Comparison of ENCODE assay signal across 28 cellular contexts in the genomic region with DNA sequence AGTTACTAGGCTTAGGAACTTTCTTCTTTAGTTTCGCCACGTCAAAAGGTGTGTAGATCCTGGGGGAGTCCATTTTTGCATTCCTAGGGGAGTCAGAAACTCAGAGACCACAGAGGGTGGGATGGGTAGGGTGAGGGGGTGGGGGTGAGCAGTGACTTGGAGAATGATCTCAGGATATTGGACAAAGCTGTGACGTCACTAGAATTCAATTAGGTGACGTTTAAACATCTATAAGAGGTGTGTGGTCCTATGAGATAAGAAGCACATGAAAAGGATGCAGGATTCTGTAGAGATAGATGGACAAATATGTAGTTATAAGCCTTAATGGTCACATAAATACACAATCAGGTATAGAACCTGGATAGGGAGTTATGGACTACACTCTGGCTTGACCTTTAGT.
"Had no signal": no experiment of that assay in that cellular context is flagged by ENCODE, and none has a peak within 500 bp of the region (broad histone marks: within the 10 kb centered on the region; RNA-seq: fewer than 3 reads in every experiment).

No MANE protein-coding gene starts in this region.

- H3K4me3 Mint-ChIP-seq: stimulated activated effector memory CD8-positive, alpha-beta T cell treated with anti-CD3 and anti-CD28 coated beads, Interleukin-12 subunit alpha, Interleukin-12 subunit beta, amount 100 ng/mL, for 72 hours; stimulated activated memory B cell treated with anti-CD40 and anti-IgM and Interleukin-4, amounts not matched to agents 10 μg/mL and 1 μg/mL and 100 μg/mL, for 72 hours; stimulated activated naive B cell treated with anti-CD40 and anti-IgM and Interleukin-4, amounts not matched to agents 10 μg/mL and 1 μg/mL and 100 μg/mL, for 72 hours; stimulated activated naive CD8-positive, alpha-beta T cell treated with anti-CD3 and anti-CD28 coated beads, Interleukin-15, amount 100 ng/mL, for 72 hours; stimulated activated naive CD8-positive, alpha-beta T cell treated with anti-CD3 and anti-CD28 coated beads, Interleukin-15, Interleukin-2, amounts not matched to agents 100 ng/mL and 50 ng/mL, for 24 hours; type B pancreatic cell had no signal

- H3K27ac Mint-ChIP-seq: stimulated activated effector memory CD8-positive, alpha-beta T cell treated with anti-CD3 and anti-CD28 coated beads, Interleukin-12 subunit alpha, Interleukin-12 subunit beta, amount 100 ng/mL, for 72 hours; stimulated activated memory B cell treated with anti-CD40 and anti-IgM and Interleukin-4, amounts not matched to agents 10 μg/mL and 1 μg/mL and 100 μg/mL, for 72 hours; stimulated activated naive B cell treated with anti-CD40 and anti-IgM and Interleukin-4, amounts not matched to agents 10 μg/mL and 1 μg/mL and 100 μg/mL, for 72 hours; stimulated activated naive CD8-positive, alpha-beta T cell treated with anti-CD3 and anti-CD28 coated beads, Interleukin-15, amount 100 ng/mL, for 72 hours; stimulated activated naive CD8-positive, alpha-beta T cell treated with anti-CD3 and anti-CD28 coated beads, Interleukin-15, Interleukin-2, amounts not matched to agents 100 ng/mL and 50 ng/mL, for 24 hours; type B pancreatic cell had no signal

- H3K4me1 Mint-ChIP-seq: stimulated activated effector memory CD8-positive, alpha-beta T cell treated with anti-CD3 and anti-CD28 coated beads, Interleukin-12 subunit alpha, Interleukin-12 subunit beta, amount 100 ng/mL, for 72 hours; stimulated activated memory B cell treated with anti-CD40 and anti-IgM and Interleukin-4, amounts not matched to agents 10 μg/mL and 1 μg/mL and 100 μg/mL, for 72 hours; stimulated activated naive B cell treated with anti-CD40 and anti-IgM and Interleukin-4, amounts not matched to agents 10 μg/mL and 1 μg/mL and 100 μg/mL, for 72 hours; stimulated activated naive CD8-positive, alpha-beta T cell treated with anti-CD3 and anti-CD28 coated beads, Interleukin-15, amount 100 ng/mL, for 72 hours had no signal

- H3K9me3 Mint-ChIP-seq: stimulated activated effector memory CD8-positive, alpha-beta T cell treated with anti-CD3 and anti-CD28 coated beads, Interleukin-12 subunit alpha, Interleukin-12 subunit beta, amount 100 ng/mL, for 72 hours; stimulated activated naive CD8-positive, alpha-beta T cell treated with anti-CD3 and anti-CD28 coated beads, Interleukin-15, amount 100 ng/mL, for 72 hours; type B pancreatic cell had no signal

- H3K9me3 ChIP-seq: stomach, suprapubic skin, testis, thoracic aorta, thyroid gland, tibial artery, tibial nerve, transverse colon, upper lobe of left lung, upper lobe of right lung, uterus, vagina had no signal

- H3K36me3 Mint-ChIP-seq: stimulated activated effector memory CD8-positive, alpha-beta T cell treated with anti-CD3 and anti-CD28 coated beads, Interleukin-12 subunit alpha, Interleukin-12 subunit beta, amount 100 ng/mL, for 72 hours; stimulated activated memory B cell treated with anti-CD40 and anti-IgM and Interleukin-4, amounts not matched to agents 10 μg/mL and 1 μg/mL and 100 μg/mL, for 72 hours; stimulated activated naive B cell treated with anti-CD40 and anti-IgM and Interleukin-4, amounts not matched to agents 10 μg/mL and 1 μg/mL and 100 μg/mL, for 72 hours; type B pancreatic cell had no signal

- FAIRE-seq: urothelium cell line had no signal

- H3K27me3 ChIP-seq: testis, thyroid gland, tibial artery, upper lobe of left lung, uterus, vagina had no signal

- H3K36me3 ChIP-seq: stomach, suprapubic skin, thoracic aorta, thyroid gland, tibial artery, tibial nerve, transverse colon, upper lobe of left lung, upper lobe of right lung, uterus, vagina had no signal

- ATAC-seq: stimulated activated effector memory CD8-positive, alpha-beta T cell treated with anti-CD3 and anti-CD28 coated beads, Interleukin-12 subunit alpha, Interleukin-12 subunit beta, amount 100 ng/mL, for 72 hours; stimulated activated memory B cell treated with anti-CD40 and anti-IgM and Interleukin-4, amounts not matched to agents 10 μg/mL and 1 μg/mL and 100 μg/mL, for 72 hours; stimulated activated naive B cell treated with anti-CD40 and anti-IgM and Interleukin-4, amounts not matched to agents 10 μg/mL and 1 μg/mL and 100 μg/mL, for 72 hours; stimulated activated naive CD8-positive, alpha-beta T cell treated with anti-CD3 and anti-CD28 coated beads, Interleukin-15, amount 100 ng/mL, for 72 hours; stimulated activated naive CD8-positive, alpha-beta T cell treated with anti-CD3 and anti-CD28 coated beads, Interleukin-15, Interleukin-2, amounts not matched to agents 100 U/mL and 50 U/mL, for 24 hours; upper lobe of right lung had no signal

- H3K27ac ChIP-seq: stomach, suprapubic skin, testis, thoracic aorta, thyroid gland, tibial artery, tibial nerve, transverse colon, upper lobe of left lung, upper lobe of right lung, uterus, vagina had no signal

- DNase-seq: stimulated activated CD4-positive, alpha-beta T cell treated with anti-CD3 and anti-CD28 coated beads, Interleukin-2, amount 100 ng/mL, for 48 hours; stimulated activated CD4-positive, alpha-beta T cell treated with anti-CD3 and anti-CD28 coated beads, Interleukin-4, amount 100 ng/mL, for 1 hour; stimulated activated CD4-positive, alpha-beta T cell treated with anti-CD3 and anti-CD28 coated beads, Interleukin-4, amount 100 ng/mL, for 24 hours; stimulated activated CD4-positive, alpha-beta T cell treated with anti-CD3 and anti-CD28 coated beads, Interleukin-4, amount 100 ng/mL, for 4 hours; stimulated activated CD8-positive, alpha-beta memory T cell treated with anti-CD3 and anti-CD28 coated beads, Interleukin-4, amount 100 ng/mL, for 48 hours; stimulated activated naive B cell treated with anti-CD40 and anti-IgM and Interleukin-4, amounts not matched to agents 10 μg/mL and 1 μg/mL and 100 μg/mL, for 72 hours; stimulated activated naive CD4-positive, alpha-beta T cell; stimulated activated naive CD4-positive, alpha-beta T cell treated with Interleukin-2 at 50 U/mL for 16 hours; stimulated activated naive CD8-positive, alpha-beta T cell treated with anti-CD3 and anti-CD28 coated beads, Interleukin-15, amount 100 ng/mL, for 72 hours; stimulated activated naive CD8-positive, alpha-beta T cell treated with anti-CD3 and anti-CD28 coated beads, Interleukin-15, Interleukin-2, amounts not matched to agents 100 U/mL and 50 U/mL, for 24 hours; stomach; substantia nigra; testis; thyroid gland; tibial artery; transverse colon; upper lobe of left lung; upper lobe of right lung; uterus had no signal

- H3K4me3 ChIP-seq: stomach, suprapubic skin, testis, thoracic aorta, thyroid gland, tibial artery, tibial nerve, transverse colon, upper lobe of left lung, upper lobe of right lung, uterus, vagina had no signal
